ENCODE assay signal across 8 cellular contexts in genomic region chr19:40055832-40056504, GRCh38. TPM values are rescaled to one million over a fixed set of nuclear protein-coding genes. Genes with fewer than 3 reads are reported as not detected.
DNase-seq lines count a peak whose midpoint lies in the region; ATAC-seq and TF ChIP-seq lines count a peak whose summit lies in the region.

Gene ZNF780B, minus strand, starts transcription at chr19:40056231. Its CDS starts 5,899 bp downstream, at chr19:40050332.

- no peaks in the 10 kb centered on the region for H3K27me3 ChIP-seq in A673 (replicated peaks; ENCODE audit: insufficient read depth, low read depth, low read length, poor library complexity)
- no peaks in the 10 kb centered on the region for H3K27me3 ChIP-seq in duodenal mucosa (ENCODE audit: control insufficient read depth in 1 of 2, insufficient read depth in 2 of 2, low read length in 2 of 2)

- H3K36me3 ChIP-seq in A673 (ENCODE audit: insufficient read depth, low read length, poor library complexity, severe bottlenecking) (no peaks in the 10 kb centered on the region), duodenal mucosa (ENCODE audit: control insufficient read depth in 1 of 2, insufficient read depth in 2 of 2, low read length in 2 of 2) (no peaks in the 10 kb centered on the region)

- CTCF ChIA-PET in A673 (lab: Charles Lee) = no interaction called here

- no peak for TF ChIP-seq CTCF in A673 (conservative IDR thresholded peaks at IDR 0.05; ENCODE audit: low read depth, low read length)
- TF ChIP-seq CTCF in lower leg skin (IDR thresholded peaks at IDR 0.05) = no peak

- WGBS in lower leg skin, 2 donors = 0% methylated on average over 41 of the region's 41 CpGs

- POLR2A ChIA-PET in A673 (lab: Charles Lee; ENCODE audit: low non-redundant PET) = no interaction called here

- intact Hi-C loops in A673 (cut with micrococcal nuclease; ENCODE audit: unreplicated experiment) (no loop called here), lower leg skin (cut with DNase I; ENCODE audit: low total_unique reads) (no loop called here)

- H3K9me3 ChIP-seq in A673 (ENCODE audit: low read depth, low read length, poor library complexity, severe bottlenecking) (peaks cover 21% of the 10 kb centered on the region), duodenal mucosa (ENCODE audit: control insufficient read depth in 1 of 2, low read length in 2 of 2) (peaks cover 0 to 19% of the 10 kb centered on the region in 2 donors)

- peak; percentile 53 for ATAC-seq in HG03378 (IDR thresholded peaks at IDR 0.05; ENCODE audit: unreplicated experiment)

- peak within 1 kb of the TSS; percentile 67 to 91 for H3K9ac ChIP-seq in duodenal mucosa (ENCODE audit: low read depth in 1 of 2, low read length in 2 of 2)

- peaks cover 7% of the 10 kb centered on the region for H3K4me1 ChIP-seq in A673 (ENCODE audit: insufficient read depth, low read length, poor library complexity, severe bottlenecking)
- H3K4me1 ChIP-seq in duodenal mucosa (ENCODE audit: control insufficient read depth in 1 of 2, insufficient read depth in 2 of 2, low read length in 2 of 2) = peaks cover 13 to 18% of the 10 kb centered on the region in 2 donors

- DNase-seq in A673 (ENCODE audit: low spot score) = peak; percentile 83
- DNase-seq in NCI-H526 treated with DMSO at 0.1 percent for 48 hours (lab: John Stamatoyannopoulos, UW) = peak; percentile 70
- peak; percentile 56 to 62 for DNase-seq in activated CD4-positive, alpha-beta T cell treated with anti-CD3 and anti-CD28 coated beads, Interleukin-2, amount 50 U/mL, for 24 hours (ENCODE audit: low read depth in 1 of 2, low spot score in 1 of 2)
- peak; percentile 44 to 91 for DNase-seq in lower leg skin (ENCODE audit: low spot score in 2 of 2)
- DNase-seq in stimulated activated CD4-positive, alpha-beta T cell treated with anti-CD3 and anti-CD28 coated beads, Interleukin-4, amount 100 ng/mL, for 4 hours = peak; percentile 61 to 64

- BruUV-seq in A673 (replicated peaks; lab: Mats Ljungman, UMichigan) = no TSS peak

- H3K4me3 ChIP-seq in A673 (ENCODE audit: low read depth, low read length, poor library complexity, severe bottlenecking) (peak within 1 kb of the TSS; percentile 82), duodenal mucosa (ENCODE audit: low read depth in 1 of 2, low read length in 2 of 2) (peak within 1 kb of the TSS; percentile 98 to 99), lower leg skin (ENCODE audit: low read depth, poor library complexity, severe bottlenecking) (peak within 1 kb of the TSS; percentile 83)

- H3K27ac ChIP-seq in A673 (ENCODE audit: low read depth, low read length, poor library complexity, severe bottlenecking) = peak within 1 kb of the TSS; percentile 73
- H3K27ac ChIP-seq in duodenal mucosa (ENCODE audit: low read depth, low read length) = no peak within 1 kb of the TSS

- TF ChIP-seq POLR2A in GM18526 (IDR thresholded peaks at IDR 0.05; ENCODE audit: extremely low read depth, insufficient read length) (peak; percentile 63), lower leg skin (IDR thresholded peaks at IDR 0.05) (no peak)

RNA-seq across cellular contexts. Expression of gene ZNF780B, which starts in this region (rescaled TPM):
- total RNA-seq in A673 (2021) = 20.0 and 23.7 TPM in 2 replicates
- total RNA-seq in lower leg skin = 1 to 10 TPM; 1.8 to 6.8 (median 4.1) TPM
